In genomic region chr7:143265017-143265693, GRCh38 we compare ENCODE assay signal across 12 cellular contexts. TPM values are rescaled to one million over a fixed set of nuclear protein-coding genes. Genes with fewer than 3 reads are reported as not detected.
DNase-seq lines count a peak whose midpoint lies in the region; ATAC-seq and TF ChIP-seq lines count a peak whose summit lies in the region.
"Had no signal": no experiment of that assay in that cellular context is flagged by ENCODE, and none has a peak within 500 bp of the region (broad histone marks: within the 10 kb centered on the region; RNA-seq: fewer than 3 reads in every experiment).

No MANE protein-coding gene starts in this region.

- H3K4me1 ChIP-seq in effector memory CD4-positive, alpha-beta T cell (ENCODE audit: control insufficient read depth, insufficient read depth, low read length, poor library complexity, severe bottlenecking): peaks cover 27% of the 10 kb centered on the region
- H3K4me1 ChIP-seq in psoas muscle: no peaks in the 10 kb centered on the region
- H3K4me1 ChIP-seq: prostate gland had no signal

- no peak for DNase-seq in activated CD4-positive, alpha-beta T cell treated with anti-CD3 and anti-CD28 coated beads, Interleukin-2, amount 10 ng/mL, durations not matched to agents 7 days and 5 days
- no peak for DNase-seq in activated CD4-positive, alpha-beta T cell treated with anti-CD3 and anti-CD28 coated beads for 1 hour
- DNase-seq in effector memory CD4-positive, alpha-beta T cell: no peak
- no peak for DNase-seq in psoas muscle
- DNase-seq in mucosa of gallbladder (ENCODE audit: low spot score): no peak
- no peak for DNase-seq in Ammon's horn (ENCODE audit: low spot score)
- DNase-seq: activated CD4-positive, CD25-positive, alpha-beta regulatory T cell; NCI-H226 had no signal

- TF ChIP-seq CTCF in psoas muscle (IDR thresholded peaks at IDR 0.05): no peak

- H3K27me3 ChIP-seq in effector memory CD4-positive, alpha-beta T cell (replicated peaks; ENCODE audit: control insufficient read depth, insufficient read depth, low read length, poor library complexity, severe bottlenecking): no peaks in the 10 kb centered on the region
- H3K27me3 ChIP-seq in psoas muscle (ENCODE audit: insufficient read depth in 3 of 3, low read length in 2 of 3): no peaks in the 10 kb centered on the region

- WGBS in psoas muscle, 3 donors: 51 to 53% (median 51%) methylated on average over 13 to 15 of the region's 15 CpGs

- H3K9me3 Mint-ChIP-seq in activated CD4-positive, alpha-beta T cell treated with anti-CD3 and anti-CD28 coated beads, Interleukin-2, amount 10 ng/mL, durations not matched to agents 7 days and 5 days: peaks cover 2% of the 10 kb centered on the region
- no peaks in the 10 kb centered on the region for H3K9me3 Mint-ChIP-seq in T-helper 1 cell treated with Interleukin-12 subunit alpha and Interleukin-12 subunit beta and Interleukin-4 antibody, amounts not matched to agents 30 μg/mL and 1 μg/mL, for 36 hours

- H3K4me3 ChIP-seq in effector memory CD4-positive, alpha-beta T cell (ENCODE audit: insufficient read depth, low read depth, low read length, poor library complexity, severe bottlenecking): peak overlapping the region; percentile 91
- peak overlapping the region; percentile 98 for H3K4me3 ChIP-seq in psoas muscle
- H3K4me3 ChIP-seq: prostate gland had no signal

- intact Hi-C loops in psoas muscle (cut with DNase I): no loop called here

- CTCF ChIA-PET in activated CD4-positive, alpha-beta T cell treated with anti-CD3 and anti-CD28 coated beads, Interleukin-2, amount 10 ng/mL, durations not matched to agents 7 days and 5 days (lab: Charles Lee): interaction anchor here (1.1 to 2.6 kb wide), 7 partner anchors 11 to 115 kb away, joined by 4 to 13 read pairs (median 6); partner anchors contain the start of gene CASP2

- peaks cover 69% of the 10 kb centered on the region for H3K36me3 Mint-ChIP-seq in activated CD4-positive, alpha-beta T cell treated with anti-CD3 and anti-CD28 coated beads, Interleukin-2, amount 10 ng/mL, durations not matched to agents 7 days and 5 days (ENCODE audit: low read depth)
- peaks cover 51% of the 10 kb centered on the region for H3K36me3 Mint-ChIP-seq in T-helper 1 cell treated with Interleukin-12 subunit alpha and Interleukin-12 subunit beta and Interleukin-4 antibody, amounts not matched to agents 30 μg/mL and 1 μg/mL, for 36 hours (ENCODE audit: low read depth)

- H3K4me3 Mint-ChIP-seq in activated CD4-positive, alpha-beta T cell treated with anti-CD3 and anti-CD28 coated beads, Interleukin-2, amount 10 ng/mL, durations not matched to agents 7 days and 5 days: peak overlapping the region; percentile 97
- H3K4me3 Mint-ChIP-seq in T-helper 1 cell treated with Interleukin-12 subunit alpha and Interleukin-12 subunit beta and Interleukin-4 antibody, amounts not matched to agents 30 μg/mL and 1 μg/mL, for 36 hours: peak overlapping the region; percentile 97

- H3K4me1 Mint-ChIP-seq in activated CD4-positive, alpha-beta T cell treated with anti-CD3 and anti-CD28 coated beads, Interleukin-2, amount 10 ng/mL, durations not matched to agents 7 days and 5 days: peaks cover 76% of the 10 kb centered on the region
- peaks cover 49% of the 10 kb centered on the region for H3K4me1 Mint-ChIP-seq in T-helper 1 cell treated with Interleukin-12 subunit alpha and Interleukin-12 subunit beta and Interleukin-4 antibody, amounts not matched to agents 30 μg/mL and 1 μg/mL, for 36 hours (ENCODE audit: low read depth)

- H3K9me3 ChIP-seq in effector memory CD4-positive, alpha-beta T cell (ENCODE audit: control insufficient read depth, low read length): no peaks in the 10 kb centered on the region
- no peaks in the 10 kb centered on the region for H3K9me3 ChIP-seq in psoas muscle
- H3K9me3 ChIP-seq: prostate gland had no signal

- H3K27ac ChIP-seq in effector memory CD4-positive, alpha-beta T cell (ENCODE audit: insufficient read depth, low read length, poor library complexity, severe bottlenecking): peak overlapping the region; percentile 89
- peak overlapping the region; percentile 88 for H3K27ac ChIP-seq in psoas muscle
- H3K27ac ChIP-seq: prostate gland had no signal

- no peaks in the 10 kb centered on the region for H3K27me3 Mint-ChIP-seq in activated CD4-positive, alpha-beta T cell treated with anti-CD3 and anti-CD28 coated beads, Interleukin-2, amount 10 ng/mL, durations not matched to agents 7 days and 5 days
- no peaks in the 10 kb centered on the region for H3K27me3 Mint-ChIP-seq in T-helper 1 cell treated with Interleukin-12 subunit alpha and Interleukin-12 subunit beta and Interleukin-4 antibody, amounts not matched to agents 30 μg/mL and 1 μg/mL, for 36 hours (ENCODE audit: low read depth)

- peak overlapping the region; percentile 48 for H3K27ac Mint-ChIP-seq in activated CD4-positive, alpha-beta T cell treated with anti-CD3 and anti-CD28 coated beads, Interleukin-2, amount 10 ng/mL, durations not matched to agents 7 days and 5 days
- H3K27ac Mint-ChIP-seq in T-helper 1 cell treated with Interleukin-12 subunit alpha and Interleukin-12 subunit beta and Interleukin-4 antibody, amounts not matched to agents 30 μg/mL and 1 μg/mL, for 36 hours: peak overlapping the region; percentile 10

- POLR2A ChIA-PET in activated CD4-positive, alpha-beta T cell treated with anti-CD3 and anti-CD28 coated beads, Interleukin-2, amount 10 ng/mL, durations not matched to agents 7 days and 5 days (lab: Charles Lee): interaction anchor here (1.0 kb wide), 1 partner anchor 20 kb away, joined by 5 read pairs; no protein-coding TSS in a partner anchor

- no peak for ATAC-seq in psoas muscle
- ATAC-seq in HG03342 (IDR thresholded peaks at IDR 0.05; ENCODE audit: unreplicated experiment): no peak

- peaks cover 39% of the 10 kb centered on the region for H3K36me3 ChIP-seq in effector memory CD4-positive, alpha-beta T cell (ENCODE audit: control insufficient read depth, insufficient read depth, low read length)
- H3K36me3 ChIP-seq in psoas muscle (ENCODE audit: insufficient read depth in 1 of 2, low read depth in 1 of 2): peaks cover 11 to 50% of the 10 kb centered on the region in 2 donors

RNA-seq across cellular contexts. Expression of gene GSTK1, which starts 1.9 kb away (rescaled TPM):
- 100 to 1,000 TPM; 370 to 419 TPM for total RNA-seq in activated CD4-positive, alpha-beta T cell treated with anti-CD3 and anti-CD28 coated beads, Interleukin-2, amount 10 ng/mL, durations not matched to agents 7 days and 5 days
- 100 to 1,000 TPM in 1 of 4 donors, 10 to 100 TPM in 3; 65.1 to 129 (median 92.6) TPM for total RNA-seq in psoas muscle
- 100 to 1,000 TPM in 1 of 3 donors, 10 to 100 TPM in 2; 79.8 to 109 (median 93.9) TPM for polyA plus RNA-seq in psoas muscle
- 252 TPM for total RNA-seq in mucosa of gallbladder

RNA-seq across cellular contexts. Expression of gene TMEM139, which starts 19.6 kb away (rescaled TPM):
- total RNA-seq in activated CD4-positive, alpha-beta T cell treated with anti-CD3 and anti-CD28 coated beads, Interleukin-2, amount 10 ng/mL, durations not matched to agents 7 days and 5 days: under 1 TPM; 0.29 to 0.57 TPM
- under 1 TPM in 1 of 4 donors, not detected in 3; 0.43 TPM for total RNA-seq in psoas muscle
- under 1 TPM; 0.04 to 0.42 (median 0.31) TPM for polyA plus RNA-seq in psoas muscle
- 47.8 TPM for total RNA-seq in mucosa of gallbladder
- total RNA-seq: A673 had no signal

RNA-seq across cellular contexts. Expression of gene CASP2, which starts 23.0 kb away (rescaled TPM):
- 100 to 1,000 TPM; 102 to 125 TPM for total RNA-seq in activated CD4-positive, alpha-beta T cell treated with anti-CD3 and anti-CD28 coated beads, Interleukin-2, amount 10 ng/mL, durations not matched to agents 7 days and 5 days
- total RNA-seq in psoas muscle (1 to 10 TPM; 3.2 to 7.6 (median 4.7) TPM), mucosa of gallbladder (38.7 TPM)
- 1 to 10 TPM; 1.4 to 4.3 (median 2.0) TPM for polyA plus RNA-seq in psoas muscle

RNA-seq across cellular contexts. Expression of gene TAS2R40, which starts 43.3 kb away (rescaled TPM):
- not detected for total RNA-seq in activated CD4-positive, alpha-beta T cell treated with anti-CD3 and anti-CD28 coated beads, Interleukin-2, amount 10 ng/mL, durations not matched to agents 7 days and 5 days
- not detected for total RNA-seq in psoas muscle
- not detected for polyA plus RNA-seq in psoas muscle
- total RNA-seq in mucosa of gallbladder: not detected
- total RNA-seq: A673, prostate gland had no signal

RNA-seq across cellular contexts. Expression of gene CLCN1, which starts 50.8 kb away (rescaled TPM):
- under 1 TPM in 1 of 2 experiments, not detected in 1; 0.06 TPM for total RNA-seq in activated CD4-positive, alpha-beta T cell treated with anti-CD3 and anti-CD28 coated beads, Interleukin-2, amount 10 ng/mL, durations not matched to agents 7 days and 5 days
- total RNA-seq in psoas muscle: 10 to 100 TPM in 1 of 4 donors, 1 to 10 TPM in 3; 2.9 to 10.9 (median 6.7) TPM
- polyA plus RNA-seq in psoas muscle: 1 to 10 TPM in 2 of 3 donors, under 1 TPM in 1; 0.73 to 5.5 (median 1.3) TPM
- total RNA-seq in mucosa of gallbladder: 1.2 TPM
- total RNA-seq: A673 had no signal

Comparison
In these comparisons a context has a peak if more than half of its experiments do, and no peak if none do; other contexts are left out.
1. RNA of gene TMEM139, which starts 19.6 kb away (total RNA-seq): 47.8 TPM in mucosa of gallbladder (single experiment); 0.29 to 0.57 TPM in activated CD4-positive, alpha-beta T cell treated with anti-CD3 and anti-CD28 coated beads, Interleukin-2, amount 10 ng/mL, durations not matched to agents 7 days and 5 days and 0.43 TPM in psoas muscle; every median in the first group is over 10 times any median in the second.